Comparison of ENCODE assay signal across 11 cellular contexts in genomic region chr20:37365760-37366638, GRCh38. TPM values are rescaled to one million over a fixed set of nuclear protein-coding genes. Genes with fewer than 3 reads are reported as not detected.
DNase-seq lines count a peak whose midpoint lies in the region; ATAC-seq and TF ChIP-seq lines count a peak whose summit lies in the region.
"Had no signal": no experiment of that assay in that cellular context is flagged by ENCODE, and none has a peak within 500 bp of the region (broad histone marks: within the 10 kb centered on the region; RNA-seq: fewer than 3 reads in every experiment).

No MANE protein-coding gene starts in this region.

- peak overlapping the region; percentile 39 for H3K27ac Mint-ChIP-seq in activated naive CD8-positive, alpha-beta T cell treated with anti-CD3 and anti-CD28 coated beads, Interleukin-2, amount 50 U/mL, for 24 hours
- H3K27ac Mint-ChIP-seq in activated naive CD8-positive, alpha-beta T cell treated with anti-CD3 and anti-CD28 coated beads for 36 hours, result no peak overlapping the region
- H3K27ac Mint-ChIP-seq in endodermal cell, result no peak overlapping the region

- no peak for TF ChIP-seq POLR2A in transverse colon (IDR thresholded peaks at IDR 0.05)

- H3K27me3 ChIP-seq in transverse colon (no peaks in the 10 kb centered on the region), endodermal cell (ENCODE audit: control insufficient read depth, insufficient read depth, low read length, poor library complexity, severe bottlenecking) (no peaks in the 10 kb centered on the region)
- H3K27me3 ChIP-seq: esophagus squamous epithelium had no signal

- no peak overlapping the region for H3K4me3 ChIP-seq in transverse colon
- no peak overlapping the region for H3K4me3 ChIP-seq in endodermal cell (ENCODE audit: low read length)
- H3K4me3 ChIP-seq: esophagus squamous epithelium had no signal

- 68 to 85% methylated on average over 4 to 6 of the region's 6 CpGs for WGBS in transverse colon (ENCODE audit: low coverage in 1 of 2), 2 donors
- 93 to 99% methylated on average over 3 to 6 of the region's 6 CpGs for WGBS in endodermal cell (ENCODE audit: insufficient coverage in 1 of 2, insufficient read length in 1 of 2), 2 experiments

- H3K9ac ChIP-seq in endodermal cell (ENCODE audit: extremely low read depth, low read length, poor library complexity, severe bottlenecking), result no peak overlapping the region

- H3K27ac ChIP-seq in transverse colon, result peak overlapping the region in 3 of 4 donors; percentile 24 to 27 (median 25)
- H3K27ac ChIP-seq in endodermal cell (ENCODE audit: low read depth, low read length), result no peak overlapping the region

- TF ChIP-seq EP300 in transverse colon (IDR thresholded peaks at IDR 0.05; ENCODE audit: low read depth), result no peak

- H3K4me1 ChIP-seq in transverse colon (peaks cover 0 to 6% (median 0%) of the 10 kb centered on the region in 4 donors), endodermal cell (ENCODE audit: control insufficient read depth, insufficient read depth, low read length) (no peaks in the 10 kb centered on the region)

- no peaks in the 10 kb centered on the region for H3K9me3 Mint-ChIP-seq in activated naive CD8-positive, alpha-beta T cell treated with anti-CD3 and anti-CD28 coated beads, Interleukin-2, amount 50 U/mL, for 24 hours
- H3K9me3 Mint-ChIP-seq in activated naive CD8-positive, alpha-beta T cell treated with anti-CD3 and anti-CD28 coated beads for 36 hours, result peaks cover 2% of the 10 kb centered on the region
- peaks cover 7% of the 10 kb centered on the region for H3K9me3 Mint-ChIP-seq in endodermal cell

- no peak for DNase-seq in activated naive CD8-positive, alpha-beta T cell treated with anti-CD3 and anti-CD28 coated beads, Interleukin-2, amount 50 U/mL, for 24 hours
- no peak for DNase-seq in activated naive CD8-positive, alpha-beta T cell treated with anti-CD3 and anti-CD28 coated beads for 36 hours
- peak; percentile 54 for DNase-seq in SIG-M5 (lab: John Stamatoyannopoulos, UW)
- DNase-seq in transverse colon, result no peak
- no peak for DNase-seq in NK-92 treated with Interleukin-12 subunit alpha and Interleukin-12 subunit beta, amount 100 ng/mL, for 24 hours (lab: John Stamatoyannopoulos, UW)
- DNase-seq in endodermal cell, result no peak
- DNase-seq: esophagus squamous epithelium, NCI-H1694 treated with DMSO at 0.1 percent for 48 hours, T1000 had no signal

- in situ Hi-C loops in transverse colon (cut with MboI; ENCODE audit: low pct_ligation_motif_present in 1 of 4, low pct_unique_long_range_greater_than_20kb in 1 of 4, low sequenced_read_pairs in 3 of 4), result no loop called here

- intact Hi-C loops in transverse colon (cut with DNase I; ENCODE audit: low total_unique reads), result no loop called here

- TF ChIP-seq CTCF in transverse colon (IDR thresholded peaks at IDR 0.05), result no peak
- TF ChIP-seq CTCF in endodermal cell (conservative IDR thresholded peaks at IDR 0.05), result no peak

- ATAC-seq in activated naive CD8-positive, alpha-beta T cell treated with anti-CD3 and anti-CD28 coated beads, Interleukin-2, amount 50 U/mL, for 24 hours, result peak; percentile 28
- peak; percentile 49 for ATAC-seq in HG03039 (IDR thresholded peaks at IDR 0.05; ENCODE audit: unreplicated experiment)
- no peak for ATAC-seq in HG03139 (IDR thresholded peaks at IDR 0.05; ENCODE audit: unreplicated experiment)

- no peaks in the 10 kb centered on the region for H3K9me3 ChIP-seq in transverse colon
- H3K9me3 ChIP-seq in endodermal cell (ENCODE audit: control insufficient read depth, low read length), result peaks cover 9% of the 10 kb centered on the region
- H3K9me3 ChIP-seq: esophagus squamous epithelium had no signal

- peaks cover 8% of the 10 kb centered on the region for H3K4me1 Mint-ChIP-seq in activated naive CD8-positive, alpha-beta T cell treated with anti-CD3 and anti-CD28 coated beads, Interleukin-2, amount 50 U/mL, for 24 hours
- H3K4me1 Mint-ChIP-seq in activated naive CD8-positive, alpha-beta T cell treated with anti-CD3 and anti-CD28 coated beads for 36 hours, result no peaks in the 10 kb centered on the region
- no peaks in the 10 kb centered on the region for H3K4me1 Mint-ChIP-seq in endodermal cell

- no peaks in the 10 kb centered on the region for H3K27me3 Mint-ChIP-seq in activated naive CD8-positive, alpha-beta T cell treated with anti-CD3 and anti-CD28 coated beads, Interleukin-2, amount 50 U/mL, for 24 hours
- no peaks in the 10 kb centered on the region for H3K27me3 Mint-ChIP-seq in activated naive CD8-positive, alpha-beta T cell treated with anti-CD3 and anti-CD28 coated beads for 36 hours
- H3K27me3 Mint-ChIP-seq in endodermal cell (ENCODE audit: insufficient read depth), result no peaks in the 10 kb centered on the region

- no peak overlapping the region for H3K4me3 Mint-ChIP-seq in activated naive CD8-positive, alpha-beta T cell treated with anti-CD3 and anti-CD28 coated beads, Interleukin-2, amount 50 U/mL, for 24 hours
- no peak overlapping the region for H3K4me3 Mint-ChIP-seq in activated naive CD8-positive, alpha-beta T cell treated with anti-CD3 and anti-CD28 coated beads for 36 hours
- no peak overlapping the region for H3K4me3 Mint-ChIP-seq in endodermal cell

- peaks cover 6% of the 10 kb centered on the region for H3K36me3 Mint-ChIP-seq in activated naive CD8-positive, alpha-beta T cell treated with anti-CD3 and anti-CD28 coated beads, Interleukin-2, amount 50 U/mL, for 24 hours (ENCODE audit: low read depth)
- no peaks in the 10 kb centered on the region for H3K36me3 Mint-ChIP-seq in activated naive CD8-positive, alpha-beta T cell treated with anti-CD3 and anti-CD28 coated beads for 36 hours
- peaks cover 52% of the 10 kb centered on the region for H3K36me3 Mint-ChIP-seq in endodermal cell (ENCODE audit: low read depth)

- peaks cover 0 to 11% (median 0%) of the 10 kb centered on the region in 4 donors for H3K36me3 ChIP-seq in transverse colon
- peaks cover 56% of the 10 kb centered on the region for H3K36me3 ChIP-seq in endodermal cell (ENCODE audit: control insufficient read depth, insufficient read depth, low read length)

RNA-seq across cellular contexts. Expression of gene SRC, which starts 20.1 kb away (rescaled TPM):
- total RNA-seq in activated naive CD8-positive, alpha-beta T cell treated with anti-CD3 and anti-CD28 coated beads for 36 hours, result 1 to 10 TPM; 1.1 to 1.9 TPM
- total RNA-seq in transverse colon (100 to 1,000 TPM in 3 of 4 donors, 10 to 100 TPM in 1; 87.0 to 155 (median 130) TPM), endodermal cell (100 to 1,000 TPM in 1 of 2 donors, 10 to 100 TPM in 1; 75.6 to 109 TPM)
- polyA plus RNA-seq in endodermal cell (2013, experiment 1 of 2), result 48.4 TPM
- 41.1 TPM for polyA plus RNA-seq in endodermal cell (2013, experiment 2 of 2)

Comparison
In these comparisons a context has a peak if more than half of its experiments do, and no peak if none do; other contexts are left out.
1. RNA of gene SRC, which starts 20.1 kb away (total RNA-seq): 87.0 to 155 TPM in transverse colon and 75.6 to 109 TPM in endodermal cell; 1.1 to 1.9 TPM in activated naive CD8-positive, alpha-beta T cell treated with anti-CD3 and anti-CD28 coated beads for 36 hours; every median in the first group is over 10 times any median in the second.